In the genomic region with DNA sequence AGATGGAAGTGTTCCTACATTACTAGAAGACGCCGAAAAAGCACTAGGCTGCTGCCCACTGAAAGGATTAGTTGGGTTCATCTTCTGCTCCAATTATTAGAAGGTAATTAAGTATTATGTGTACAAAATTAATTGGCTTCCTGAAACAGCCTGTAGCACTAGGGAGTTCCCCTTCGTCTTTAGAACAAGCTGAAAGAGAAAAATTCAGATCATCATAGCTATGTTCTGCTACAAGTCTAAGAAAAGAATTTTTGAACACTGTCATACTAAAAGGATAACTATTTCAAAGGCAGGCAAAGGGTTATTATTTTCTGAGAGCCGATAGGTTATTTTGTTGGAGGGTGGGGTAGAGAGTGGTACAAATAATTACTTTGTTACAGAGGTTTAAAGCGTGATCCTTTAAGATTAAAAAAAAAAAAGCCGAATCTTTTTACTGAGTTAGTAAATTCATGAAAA, we compare ENCODE assay signal across 8 cellular contexts. TPM values are rescaled to one million over a fixed set of nuclear protein-coding genes. Genes with fewer than 3 reads are reported as not detected.
A peak's percentile ranks its signal among the peaks of the same experiment; 100 is the strongest.
DNase-seq lines count a peak whose midpoint lies in the region; ATAC-seq and TF ChIP-seq lines count a peak whose summit lies in the region.

A gene (minus strand): TSS at position 406 of the 456 bp plus-strand sequence. CDS start 325 bp downstream, at position 81.

- peaks cover 0 to 3% of the 10 kb centered on the region in 2 donors for H3K36me3 ChIP-seq in body of pancreas (replicated peaks in 1 of 2; ENCODE audit: insufficient read depth in 1 of 2, low read depth in 2 of 2)

- 24 to 28% methylated on average over 6 of the region's 6 CpGs for WGBS in body of pancreas, 2 donors

- ATAC-seq in body of pancreas (no peak), left colon (no peak), GM18861 (IDR thresholded peaks at IDR 0.05; ENCODE audit: unreplicated experiment) (no peak)

- H3K27me3 ChIP-seq in body of pancreas = no peaks in the 10 kb centered on the region

- DNase-seq in T-helper 2 cell = no peak
- DNase-seq in body of pancreas = no peak
- DNase-seq in left colon = no peak
- no peak for DNase-seq in substantia nigra (lab: John Stamatoyannopoulos, UW)
- no peak for DNase-seq in germinal center (ENCODE audit: low spot score)
- no peak for DNase-seq in NCI-H82 treated with DMSO at 0.1 percent for 48 hours (lab: John Stamatoyannopoulos, UW; ENCODE audit: unreplicated experiment)

- peaks cover 52% of the 10 kb centered on the region for H3K4me1 ChIP-seq in body of pancreas

- H3K9me3 ChIP-seq in body of pancreas = no peaks in the 10 kb centered on the region

- TF ChIP-seq CTCF in body of pancreas (IDR thresholded peaks at IDR 0.05) = no peak

- no peak for TF ChIP-seq POLR2A in body of pancreas (IDR thresholded peaks at IDR 0.05)

- H3K27ac ChIP-seq in body of pancreas (peak within 1 kb of the TSS; percentile 82 to 98 (median 90)), substantia nigra (ENCODE audit: low read depth, low read length, poor library complexity, severe bottlenecking) (peak within 1 kb of the TSS; percentile 92)

- H3K4me3 ChIP-seq in body of pancreas = peak within 1 kb of the TSS; percentile 81 to 91

- intact Hi-C loops in T-helper 2 cell treated with Interferon-gamma antibody and Interleukin-4, amounts not matched to agents 100 ng/mL and 5 ng/mL, for 36 hours (cut with micrococcal nuclease) = loop anchor here (5.0 kb wide), 2 partner anchors 33 to 143 kb away; no protein-coding TSS in a partner anchor
- intact Hi-C loops in body of pancreas (cut with DNase I) (no loop called here), left colon (cut with DNase I, micrococcal nuclease) (no loop called here)

RNA-seq across cellular contexts. Expression of the gene that starts here (rescaled TPM):
- 115 and 118 TPM in 2 replicates for total RNA-seq in T-helper 2 cell treated with Interferon-gamma antibody and Interleukin-4, amounts not matched to agents 100 ng/mL and 5 ng/mL, for 36 hours
- total RNA-seq in body of pancreas = 100 to 1,000 TPM in 1 of 2 donors, 10 to 100 TPM in 1; 52.7 to 102 TPM
- 10 to 100 TPM; 90.6 to 94.3 TPM for total RNA-seq in left colon
